ENCODE assay signal across 15 cellular contexts in genomic region chr11:28860898-28861297, GRCh38.
A peak's percentile ranks its signal among the peaks of the same experiment; 100 is the strongest.
DNase-seq lines count a peak whose midpoint lies in the region; ATAC-seq and TF ChIP-seq lines count a peak whose summit lies in the region.
"Had no signal": no experiment of that assay in that cellular context is flagged by ENCODE, and none has a peak within 500 bp of the region (broad histone marks: within the 10 kb centered on the region; RNA-seq: fewer than 3 reads in every experiment).

No MANE protein-coding gene starts in this region.

- no peak overlapping the region for H3K18ac ChIP-seq in mesenchymal stem cell (ENCODE audit: low read depth in 1 of 2, low read length in 2 of 2)

- no peak overlapping the region for H3K4me3 ChIP-seq in choroid plexus epithelial cell (ENCODE audit: low read depth, low read length)
- no peak overlapping the region for H3K4me3 ChIP-seq in mesenchymal stem cell (ENCODE audit: insufficient read depth in 1 of 2, low read depth in 1 of 2, low read length in 2 of 2)
- H3K4me3 ChIP-seq in WERI-Rb-1 (ENCODE audit: low read depth, low read length) = no peak overlapping the region

- H3K9ac ChIP-seq in mesenchymal stem cell (ENCODE audit: low read length) = no peak overlapping the region

- no peak overlapping the region for H2BK5ac ChIP-seq in mesenchymal stem cell (ENCODE audit: low read depth, low read length, poor library complexity, severe bottlenecking)

- H3K9me3 ChIP-seq in mesenchymal stem cell (ENCODE audit: control insufficient read depth, low read length) (peaks cover 25% of the 10 kb centered on the region), WERI-Rb-1 (ENCODE audit: severe bottlenecking) (no peaks in the 10 kb centered on the region)

- H3K36me3 ChIP-seq in mesenchymal stem cell (ENCODE audit: control insufficient read depth in 1 of 2, insufficient read depth in 2 of 2, low read depth in 1 of 2, low read length in 2 of 2) (no peaks in the 10 kb centered on the region), WERI-Rb-1 (no peaks in the 10 kb centered on the region)

- no peak overlapping the region for H2BK120ac ChIP-seq in mesenchymal stem cell (ENCODE audit: low read depth, low read length)

- no peak overlapping the region for H2AK5ac ChIP-seq in mesenchymal stem cell (ENCODE audit: low read length, severe bottlenecking)

- no peaks in the 10 kb centered on the region for H3K4me1 ChIP-seq in mesenchymal stem cell (ENCODE audit: control insufficient read depth, insufficient read depth, low read depth, low read length)

- no peak overlapping the region for H3K14ac ChIP-seq in mesenchymal stem cell (ENCODE audit: low read length in 2 of 2)

- no peak overlapping the region for H3K4me2 ChIP-seq in mesenchymal stem cell (ENCODE audit: low read length, poor library complexity, severe bottlenecking)

- peak; percentile 35 for DNase-seq in COLO829 (ENCODE audit: low spot score)
- peak; percentile 94 for DNase-seq in NCI-H460 (ENCODE audit: extremely low read depth, low read depth)
- DNase-seq in choroid plexus epithelial cell (ENCODE audit: low read depth) = peak; percentile 80
- DNase-seq in mesenchymal stem cell = peak; percentile 74
- DNase-seq in middle frontal gyrus (ENCODE audit: extremely low spot score, low spot score) = no peak
- DNase-seq in WERI-Rb-1 = no peak
- no peak for DNase-seq in OCI-M2 (lab: John Stamatoyannopoulos, UW; ENCODE audit: unreplicated experiment)
- DNase-seq: activated CD8-positive, alpha-beta memory T cell treated with anti-CD3 and anti-CD28 coated beads for 24 hours; activated naive CD4-positive, alpha-beta T cell treated with anti-CD3 and anti-CD28 coated beads, Interleukin-2, amount 50 U/mL, for 16 hours; NCI-H2171; posterior cingulate gyrus; stimulated activated CD4-positive, alpha-beta T cell treated with anti-CD3 and anti-CD28 coated beads, Interleukin-4, amount 100 ng/mL, for 24 hours; stimulated activated naive CD8-positive, alpha-beta T cell treated with anti-CD3 and anti-CD28 coated beads, Interleukin-15, Interleukin-2, amounts not matched to agents 100 U/mL and 50 U/mL, for 24 hours had no signal

- no peak overlapping the region for H3K4ac ChIP-seq in mesenchymal stem cell (ENCODE audit: low read depth in 1 of 2, low read length in 2 of 2)

- H2BK12ac ChIP-seq in mesenchymal stem cell (ENCODE audit: low read length in 2 of 2) = no peak overlapping the region

- H3K27ac ChIP-seq in mesenchymal stem cell (ENCODE audit: low read length, poor library complexity, severe bottlenecking) = no peak overlapping the region
- H3K27ac ChIP-seq in WERI-Rb-1 = no peak overlapping the region
- H3K27ac ChIP-seq: C4-2B had no signal

- no peaks in the 10 kb centered on the region for H3K27me3 ChIP-seq in mesenchymal stem cell (ENCODE audit: control insufficient read depth in 1 of 2, insufficient read depth in 1 of 2, low read length in 2 of 2)
- H3K27me3 ChIP-seq in WERI-Rb-1 (ENCODE audit: insufficient read depth, low read depth, severe bottlenecking) = no peaks in the 10 kb centered on the region

- H4K8ac ChIP-seq in mesenchymal stem cell (ENCODE audit: low read length) = no peak overlapping the region

- no peak for ATAC-seq in HG03521 (IDR thresholded peaks at IDR 0.05; ENCODE audit: unreplicated experiment)
- ATAC-seq: stimulated activated naive CD8-positive, alpha-beta T cell treated with anti-CD3 and anti-CD28 coated beads, Interleukin-15, Interleukin-2, amounts not matched to agents 100 U/mL and 50 U/mL, for 24 hours had no signal

- H3K79me1 ChIP-seq in mesenchymal stem cell (replicated peaks; ENCODE audit: low read length, poor library complexity, severe bottlenecking) = no peaks in the 10 kb centered on the region

- WGBS in mesenchymal stem cell = no CpG with 5 or more reads among the region's 2 CpGs

- no peak overlapping the region for H2BK15ac ChIP-seq in mesenchymal stem cell (ENCODE audit: low read depth, poor library complexity, severe bottlenecking)

- no peak overlapping the region for H4K91ac ChIP-seq in mesenchymal stem cell (ENCODE audit: low read length)

- H2AFZ ChIP-seq in mesenchymal stem cell (ENCODE audit: low read depth, low read length) = no peak overlapping the region

- H3K23ac ChIP-seq in mesenchymal stem cell (ENCODE audit: low read length in 2 of 2) = no peak overlapping the region

- no peak for TF ChIP-seq CTCF in choroid plexus epithelial cell (conservative IDR thresholded peaks at IDR 0.05; ENCODE audit: low read depth, low read length)
- TF ChIP-seq CTCF in WERI-Rb-1 (IDR thresholded peaks at IDR 0.05; ENCODE audit: low read depth, low read length) = no peak

Comparison
In these comparisons a context has a peak if more than half of its experiments do, and no peak if none do; other contexts are left out.
1. DNase-seq: peak in COLO829 (single experiment), NCI-H460 (single experiment), choroid plexus epithelial cell (single experiment) and mesenchymal stem cell (single experiment); none in middle frontal gyrus (single experiment), WERI-Rb-1 (single experiment) and OCI-M2 (single experiment).